1 cellular context compared by ENCODE assay signal in genomic region chr3:190101320-190102117, GRCh38.
TF ChIP-seq lines count a peak whose summit lies in the region.

No MANE protein-coding gene starts in this region.

TF ChIP-seq in HepG2, 621 proteins besides CTCF, POLR2A, EP300 and RAD21 (continued from another document):
- no peak for TF ChIP-seq PATZ1 (CRISPR knock-in tag; IDR thresholded peaks at IDR 0.05)
